21 cellular contexts compared by ENCODE assay signal in the genomic region with DNA sequence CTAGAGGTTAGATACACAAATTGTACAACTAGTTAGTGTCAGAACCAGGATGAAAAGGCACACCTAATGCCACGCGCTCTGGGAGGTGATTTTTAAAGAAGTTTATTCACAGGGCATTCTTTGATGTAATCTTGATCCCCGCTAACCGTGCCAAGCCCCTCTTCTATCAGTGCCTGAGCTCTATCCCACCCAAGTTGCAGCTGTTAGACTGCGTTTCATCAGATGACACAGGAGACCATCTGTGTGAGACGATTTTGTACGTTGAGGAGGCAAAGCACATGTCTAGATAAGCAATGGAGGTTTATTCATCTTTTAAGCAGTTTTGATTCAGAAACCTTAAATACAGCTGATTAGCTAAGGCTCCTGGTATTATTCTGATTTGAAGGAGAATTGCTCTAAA.
"Had no signal": no experiment of that assay in that cellular context is flagged by ENCODE, and none has a peak within 500 bp of the region (broad histone marks: within the 10 kb centered on the region; RNA-seq: fewer than 3 reads in every experiment).

No MANE protein-coding gene starts in this region.

- H3K4me3 Mint-ChIP-seq: memory B cell; mesothelial cell of epicardium; natural killer cell treated with Interleukin-12 subunit alpha and Interleukin-12 subunit beta and Interleukin-15 and Interleukin-18, amount 100 ng/mL, for 72 hours; stimulated activated effector memory CD8-positive, alpha-beta T cell treated with anti-CD3 and anti-CD28 coated beads, Interleukin-12 subunit alpha, Interleukin-12 subunit beta, amount 100 ng/mL, for 72 hours; stimulated activated naive CD8-positive, alpha-beta T cell treated with anti-CD3 and anti-CD28 coated beads, Interleukin-15, amount 100 ng/mL, for 72 hours had no signal

- H3K9me3 Mint-ChIP-seq: memory B cell; mesothelial cell of epicardium; natural killer cell treated with Interleukin-12 subunit alpha and Interleukin-12 subunit beta and Interleukin-15 and Interleukin-18, amount 100 ng/mL, for 72 hours; stimulated activated effector memory CD8-positive, alpha-beta T cell treated with anti-CD3 and anti-CD28 coated beads, Interleukin-12 subunit alpha, Interleukin-12 subunit beta, amount 100 ng/mL, for 72 hours; stimulated activated naive CD8-positive, alpha-beta T cell treated with anti-CD3 and anti-CD28 coated beads, Interleukin-15, amount 100 ng/mL, for 72 hours had no signal

- H3K4me1 ChIP-seq: heart right ventricle, lower lobe of right lung, psoas muscle, right lobe of liver, testis, tibial nerve had no signal

- H3K27me3 ChIP-seq: dorsolateral prefrontal cortex, heart right ventricle, right lobe of liver, testis, tibial nerve had no signal

- ATAC-seq: esophagus mucosa; heart right ventricle; lower lobe of right lung; natural killer cell treated with Interleukin-12 subunit alpha and Interleukin-12 subunit beta and Interleukin-15 and Interleukin-18, amount 100 ng/mL, for 72 hours; psoas muscle; right lobe of liver; stimulated activated effector memory CD8-positive, alpha-beta T cell treated with anti-CD3 and anti-CD28 coated beads, Interleukin-12 subunit alpha, Interleukin-12 subunit beta, amount 100 ng/mL, for 72 hours; stimulated activated naive CD8-positive, alpha-beta T cell treated with anti-CD3 and anti-CD28 coated beads, Interleukin-15, amount 100 ng/mL, for 72 hours had no signal

- H3K27me3 Mint-ChIP-seq: memory B cell; natural killer cell treated with Interleukin-12 subunit alpha and Interleukin-12 subunit beta and Interleukin-15 and Interleukin-18, amount 100 ng/mL, for 72 hours; stimulated activated naive CD8-positive, alpha-beta T cell treated with anti-CD3 and anti-CD28 coated beads, Interleukin-15, amount 100 ng/mL, for 72 hours had no signal

- DNase-seq: cortex of kidney; dorsolateral prefrontal cortex; effector CD8-positive, alpha-beta T cell; heart right ventricle; left ventricle myocardium inferior; lower lobe of right lung; occipital lobe; psoas muscle; retina; right lobe of liver; stimulated activated CD4-positive, alpha-beta T cell treated with anti-CD3 and anti-CD28 coated beads, Interleukin-4, amount 100 ng/mL, for 1 hour; stimulated activated CD8-positive, alpha-beta memory T cell treated with anti-CD3 and anti-CD28 coated beads, Interleukin-4, amount 100 ng/mL, for 48 hours; stimulated activated naive CD8-positive, alpha-beta T cell treated with anti-CD3 and anti-CD28 coated beads, Interleukin-15, amount 100 ng/mL, for 72 hours; testis had no signal

- H3K27ac Mint-ChIP-seq: memory B cell; mesothelial cell of epicardium; natural killer cell treated with Interleukin-12 subunit alpha and Interleukin-12 subunit beta and Interleukin-15 and Interleukin-18, amount 100 ng/mL, for 72 hours; stimulated activated effector memory CD8-positive, alpha-beta T cell treated with anti-CD3 and anti-CD28 coated beads, Interleukin-12 subunit alpha, Interleukin-12 subunit beta, amount 100 ng/mL, for 72 hours; stimulated activated naive CD8-positive, alpha-beta T cell treated with anti-CD3 and anti-CD28 coated beads, Interleukin-15, amount 100 ng/mL, for 72 hours had no signal

- H3K9me3 ChIP-seq: heart right ventricle, left ventricle myocardium inferior, lower lobe of right lung, psoas muscle, right lobe of liver, testis, tibial nerve had no signal

- H3K27ac ChIP-seq: dorsolateral prefrontal cortex, heart right ventricle, left ventricle myocardium inferior, lower lobe of right lung, parathyroid adenoma, psoas muscle, right lobe of liver, testis, tibial nerve had no signal

- H3K36me3 Mint-ChIP-seq: natural killer cell treated with Interleukin-12 subunit alpha and Interleukin-12 subunit beta and Interleukin-15 and Interleukin-18, amount 100 ng/mL, for 72 hours had no signal

- H3K4me3 ChIP-seq: dorsolateral prefrontal cortex, heart right ventricle, left ventricle myocardium inferior, lower lobe of right lung, psoas muscle, right lobe of liver, testis, tibial nerve had no signal
